14 cellular contexts compared by ENCODE assay signal in the genomic region with DNA sequence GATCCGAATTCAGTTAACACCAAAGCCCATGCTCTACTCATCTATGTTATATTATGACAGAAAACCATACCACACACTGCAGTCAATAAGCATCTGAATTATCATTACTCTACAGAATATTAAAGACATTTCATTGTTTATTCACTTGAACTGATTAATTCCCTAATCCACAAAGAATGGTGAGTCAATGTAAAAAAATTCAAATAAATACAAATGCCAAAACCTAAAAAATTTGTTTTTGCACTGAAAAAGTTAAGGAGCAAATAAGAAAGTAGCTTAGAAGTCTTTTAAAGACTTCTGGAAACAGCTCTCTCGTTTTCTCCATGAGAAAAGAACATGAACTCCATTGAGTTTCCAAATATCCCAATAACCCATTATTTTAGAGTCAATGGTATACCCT. TPM values are rescaled to one million over a fixed set of nuclear protein-coding genes. Genes with fewer than 3 reads are reported as not detected.
"Had no signal": no experiment of that assay in that cellular context is flagged by ENCODE, and none has a peak within 500 bp of the region (broad histone marks: within the 10 kb centered on the region; RNA-seq: fewer than 3 reads in every experiment).

No MANE protein-coding gene starts in this region.

- ATAC-seq: esophagus mucosa; pancreas; sciatic nerve; stimulated activated effector memory CD8-positive, alpha-beta T cell treated with anti-CD3 and anti-CD28 coated beads, Interleukin-12 subunit alpha, Interleukin-12 subunit beta, amount 100 ng/mL, for 72 hours; T-cell had no signal

- H3K27ac ChIP-seq: pancreas had no signal

- H3K9me3 ChIP-seq: pancreas had no signal

- H3K27me3 ChIP-seq: pancreas had no signal

- DNase-seq: activated CD4-positive, alpha-beta memory T cell treated with anti-CD3 and anti-CD28 coated beads for 36 hours; activated CD4-positive, CD25-positive, alpha-beta regulatory T cell treated with anti-CD3 and anti-CD28 coated beads, Interleukin-2, amount 50 U/mL, for 72 hours; activated T-cell treated with anti-CD3 and anti-CD28 coated beads, Interleukin-2, amount 50 U/mL, for 24 hours; caudate nucleus; foreskin melanocyte; naive B cell; pancreas; stimulated activated CD4-positive, alpha-beta T cell treated with anti-CD3 and anti-CD28 coated beads, Interleukin-12 subunit alpha, Interleukin-12 subunit beta, amount 100 ng/mL, for 4 hours; stimulated activated CD4-positive, alpha-beta T cell treated with anti-CD3 and anti-CD28 coated beads, Interleukin-2, amount 100 ng/mL, for 24 hours; T-cell; T-helper 9 cell had no signal

- H3K4me3 ChIP-seq: pancreas had no signal

- H3K36me3 ChIP-seq: pancreas had no signal

RNA-seq across cellular contexts. Expression of a gene that starts 13.6 kb away (rescaled TPM):
- total RNA-seq: activated CD4-positive, alpha-beta memory T cell treated with anti-CD3 and anti-CD28 coated beads for 36 hours had no signal
